Comparison of ENCODE assay signal across 1 cellular context in genomic region chr6:143307760-143308159, GRCh38.
DNase-seq lines count a peak whose midpoint lies in the region; ATAC-seq, FAIRE-seq and TF ChIP-seq lines count a peak whose summit lies in the region.
"Not testable (repeated sequence)": the region's sequence is repeated elsewhere in the genome, so short reads cannot be mapped to it uniquely, and the experiment has no call there.

No MANE protein-coding gene starts in this region.

- H3K36me3 ChIP-seq in HepG2 (replicated peaks in 1 of 2; ENCODE audit: control insufficient read depth in 1 of 2, insufficient read depth in 2 of 2, low read length in 2 of 2), result not testable (repeated sequence)

- TF ChIP-seq RAD21 in HepG2 (CRISPR knock-in tag; IDR thresholded peaks at IDR 0.05), result not testable (repeated sequence)

- H3K4me2 ChIP-seq in HepG2 (ENCODE audit: low read depth, low read length), result not testable (repeated sequence)

- intact Hi-C loops in HepG2 (cut with micrococcal nuclease; ENCODE audit: unreplicated experiment), result not testable (repeated sequence)

- not testable (repeated sequence) for H3K27me3 ChIP-seq in HepG2 (ENCODE audit: control insufficient read depth in 1 of 2, insufficient read depth in 2 of 2, low read length in 2 of 2)

- CTCF ChIA-PET in HepG2 (lab: Yijun Ruan, JAX; ENCODE audit: low intra/inter-chr PET ratio, low total read pairs), result not testable (repeated sequence)

- 79% methylated on average over 7 of the region's 10 CpGs for WGBS in HepG2 (ENCODE audit: low lambda C conversion rate)

- POLR2A ChIA-PET in HepG2 (lab: Yijun Ruan, JAX), result not testable (repeated sequence)

- not testable (repeated sequence) for H3K4me1 ChIP-seq in HepG2 (ENCODE audit: insufficient read depth, low read length)

- ATAC-seq in HepG2, result not testable (repeated sequence)

- H3K9ac ChIP-seq in HepG2 (ENCODE audit: insufficient read depth, low read depth, low read length), result not testable (repeated sequence)

- in situ Hi-C loops in HepG2 (cut with HindIII; ENCODE audit: extremely low pct_ligation_motif_present, low pct_unique_long_range_greater_than_20kb), result not testable (repeated sequence)

- not testable (repeated sequence) for H2AFZ ChIP-seq in HepG2 (ENCODE audit: low read length)

- BruUV-seq in HepG2 (replicated peaks; lab: Mats Ljungman, UMichigan), result not testable (repeated sequence)

- TF ChIP-seq EP300 in HepG2 (IDR thresholded peaks at IDR 0.05; ENCODE audit: low read depth in 2 of 2, low read length in 2 of 2); HepG2 (CRISPR knock-in tag; IDR thresholded peaks at IDR 0.05; ENCODE audit: borderline replicate concordance): not testable (repeated sequence)

- not testable (repeated sequence) for TF ChIP-seq POLR2A in HepG2 (IDR thresholded peaks at IDR 0.05; ENCODE audit: insufficient read depth in 1 of 2, low read depth in 2 of 2, low read length in 2 of 2)

- TF ChIP-seq CTCF in HepG2 (CRISPR knock-in tag; IDR thresholded peaks at IDR 0.05), result not testable (repeated sequence)

- not testable (repeated sequence) for H3K4me3 ChIP-seq in HepG2 (replicated peaks in 1 of 3; ENCODE audit: insufficient read depth in 1 of 3, low read depth in 2 of 3, low read length in 3 of 3)

- DNase-seq in HepG2 (ENCODE audit: low spot score), result not testable (repeated sequence)

- FAIRE-seq in HepG2 (lab: Jason Lieb, UNC), result not testable (repeated sequence)

- not testable (repeated sequence) for H3K27ac ChIP-seq in HepG2 (ENCODE audit: extremely low read length, insufficient read depth, low read length)

- not testable (repeated sequence) for H4K20me1 ChIP-seq in HepG2 (ENCODE audit: insufficient read depth, low read length)

- not testable (repeated sequence) for H3K9me3 ChIP-seq in HepG2 (ENCODE audit: low read length)

- not testable (repeated sequence) for H3K79me2 ChIP-seq in HepG2 (ENCODE audit: insufficient read depth, low read length)

TF ChIP-seq in HepG2, 621 proteins besides CTCF, POLR2A, EP300 and RAD21:
- TF ChIP-seq ZNF281 (CRISPR knock-in tag; IDR thresholded peaks at IDR 0.05; ENCODE audit: borderline replicate concordance) (peak; percentile 60; the same call in 1 of the 2 replicates), ZMYM4 (CRISPR knock-in tag; IDR thresholded peaks at IDR 0.05) (peak; percentile 47; the same call in 1 of the 2 replicates)
- TF ChIP-seq, protein P1, sequence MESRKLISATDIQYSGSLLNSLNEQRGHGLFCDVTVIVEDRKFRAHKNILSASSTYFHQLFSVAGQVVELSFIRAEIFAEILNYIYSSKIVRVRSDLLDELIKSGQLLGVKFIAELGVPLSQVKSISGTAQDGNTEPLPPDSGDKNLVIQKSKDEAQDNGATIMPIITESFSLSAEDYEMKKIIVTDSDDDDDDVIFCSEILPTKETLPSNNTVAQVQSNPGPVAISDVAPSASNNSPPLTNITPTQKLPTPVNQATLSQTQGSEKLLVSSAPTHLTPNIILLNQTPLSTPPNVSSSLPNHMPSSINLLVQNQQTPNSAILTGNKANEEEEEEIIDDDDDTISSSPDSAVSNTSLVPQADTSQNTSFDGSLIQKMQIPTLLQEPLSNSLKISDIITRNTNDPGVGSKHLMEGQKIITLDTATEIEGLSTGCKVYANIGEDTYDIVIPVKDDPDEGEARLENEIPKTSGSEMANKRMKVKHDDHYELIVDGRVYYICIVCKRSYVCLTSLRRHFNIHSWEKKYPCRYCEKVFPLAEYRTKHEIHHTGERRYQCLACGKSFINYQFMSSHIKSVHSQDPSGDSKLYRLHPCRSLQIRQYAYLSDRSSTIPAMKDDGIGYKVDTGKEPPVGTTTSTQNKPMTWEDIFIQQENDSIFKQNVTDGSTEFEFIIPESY (CRISPR knock-in tag; IDR thresholded peaks at IDR 0.05), result peak; percentile 77
